In the genomic region with DNA sequence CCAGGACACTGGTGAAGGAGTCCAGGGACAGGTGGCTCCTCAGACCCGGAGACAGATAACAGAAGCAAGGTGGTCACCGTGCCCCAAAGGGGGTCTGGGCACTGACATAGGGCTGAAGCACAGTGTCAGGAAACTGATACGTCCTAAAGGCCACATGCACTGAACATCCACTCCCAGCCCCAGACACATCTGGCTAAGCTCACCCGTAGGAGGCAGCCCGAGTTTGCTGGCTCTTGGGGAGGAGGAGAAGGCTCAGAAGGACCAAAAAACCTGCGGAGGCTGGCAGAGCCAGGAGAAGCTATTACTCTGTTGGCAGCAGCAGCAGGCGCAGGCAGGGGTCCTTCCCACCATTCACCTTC, we compare ENCODE assay signal across 14 cellular contexts. TPM values are rescaled to one million over a fixed set of nuclear protein-coding genes. Genes with fewer than 3 reads are reported as not detected.
DNase-seq lines count a peak whose midpoint lies in the region; ATAC-seq and TF ChIP-seq lines count a peak whose summit lies in the region.
"Had no signal": no experiment of that assay in that cellular context is flagged by ENCODE, and none has a peak within 500 bp of the region (broad histone marks: within the 10 kb centered on the region; RNA-seq: fewer than 3 reads in every experiment).

No MANE protein-coding gene starts in this region.

- H3K14ac ChIP-seq in trophoblast cell (ENCODE audit: low read length): no peak overlapping the region

- DNase-seq in T-helper 2 cell treated with Interferon-gamma antibody and Interleukin-4, amounts not matched to agents 5 μg/mL and 100 μg/mL, for 36 hours (ENCODE audit: low spot score): no peak
- DNase-seq in T-helper 2 cell (no peak), NT2/D1 (ENCODE audit: low read depth, low spot score) (no peak), glutamatergic neuron (no peak), trophoblast cell (no peak), osteocyte (ENCODE audit: extremely low spot score, unreplicated experiment) (no peak)
- DNase-seq: activated naive CD4-positive, alpha-beta T cell; stimulated activated naive CD4-positive, alpha-beta T cell treated with Interleukin-2 at 50 U/mL for 16 hours; T-helper 9 cell had no signal

- no peaks in the 10 kb centered on the region for H3K79me1 ChIP-seq in trophoblast cell (ENCODE audit: low read length)

- no peak overlapping the region for H3K27ac ChIP-seq in trophoblast cell (ENCODE audit: low read depth, low read length)

- H3K4me1 Mint-ChIP-seq in T-helper 2 cell treated with Interferon-gamma antibody and Interleukin-4, amounts not matched to agents 5 μg/mL and 100 μg/mL, for 36 hours (ENCODE audit: low read depth): peaks cover 2% of the 10 kb centered on the region
- H3K4me1 Mint-ChIP-seq in glutamatergic neuron (ENCODE audit: low read depth, unreplicated experiment) (peaks cover 9% of the 10 kb centered on the region), osteocyte (ENCODE audit: unreplicated experiment) (peaks cover 4% of the 10 kb centered on the region)

- no peak for ATAC-seq in GM19397 (IDR thresholded peaks at IDR 0.05; ENCODE audit: unreplicated experiment)
- no peak for ATAC-seq in HG02678 (IDR thresholded peaks at IDR 0.05; ENCODE audit: unreplicated experiment)
- ATAC-seq: left colon had no signal

- H3K79me2 ChIP-seq in trophoblast cell (ENCODE audit: control insufficient read depth, insufficient read depth, low read length, poor library complexity): no peaks in the 10 kb centered on the region

- peak overlapping the region; percentile 86 for H3K9ac ChIP-seq in NT2/D1 (ENCODE audit: insufficient read length, low read depth)
- H3K9ac ChIP-seq in trophoblast cell (ENCODE audit: low read length): no peak overlapping the region

- H3K4me3 Mint-ChIP-seq in T-helper 2 cell treated with Interferon-gamma antibody and Interleukin-4, amounts not matched to agents 5 μg/mL and 100 μg/mL, for 36 hours: peak overlapping the region; percentile 18
- H3K4me3 Mint-ChIP-seq in glutamatergic neuron (ENCODE audit: unreplicated experiment) (peak overlapping the region; percentile 53), osteocyte (ENCODE audit: unreplicated experiment) (no peak overlapping the region)

- peaks cover 22% of the 10 kb centered on the region for H3K4me1 ChIP-seq in NT2/D1 (ENCODE audit: insufficient read depth, insufficient read length)
- H3K4me1 ChIP-seq in trophoblast cell (ENCODE audit: control insufficient read depth in 1 of 2, insufficient read depth in 2 of 2, low read length in 2 of 2): peaks cover 5 to 6% of the 10 kb centered on the region in 2 experiments

- no peaks in the 10 kb centered on the region for H3K36me3 Mint-ChIP-seq in T-helper 2 cell treated with Interferon-gamma antibody and Interleukin-4, amounts not matched to agents 5 μg/mL and 100 μg/mL, for 36 hours (ENCODE audit: low read depth)
- H3K36me3 Mint-ChIP-seq in glutamatergic neuron (ENCODE audit: unreplicated experiment) (no peaks in the 10 kb centered on the region), osteocyte (ENCODE audit: unreplicated experiment) (no peaks in the 10 kb centered on the region)

- H4K8ac ChIP-seq in trophoblast cell (ENCODE audit: low read depth, low read length): no peak overlapping the region

- peak overlapping the region; percentile 92 for H3K4me2 ChIP-seq in trophoblast cell (ENCODE audit: low read length)

- H4K91ac ChIP-seq in trophoblast cell (ENCODE audit: low read depth, low read length): no peak overlapping the region

- H3K9me3 Mint-ChIP-seq in T-helper 2 cell treated with Interferon-gamma antibody and Interleukin-4, amounts not matched to agents 5 μg/mL and 100 μg/mL, for 36 hours: no peaks in the 10 kb centered on the region
- H3K9me3 Mint-ChIP-seq in glutamatergic neuron (ENCODE audit: unreplicated experiment) (peaks cover 3% of the 10 kb centered on the region), osteocyte (ENCODE audit: unreplicated experiment) (no peaks in the 10 kb centered on the region)

- peak overlapping the region; percentile 62 for H3K4me3 ChIP-seq in NT2/D1 (ENCODE audit: insufficient read length, low read depth)
- no peak overlapping the region for H3K4me3 ChIP-seq in trophoblast cell (ENCODE audit: low read depth, low read length)

- H3K9me3 ChIP-seq in NT2/D1 (ENCODE audit: insufficient read depth, low read length) (no peaks in the 10 kb centered on the region), trophoblast cell (ENCODE audit: insufficient read depth, low read depth, low read length) (peaks cover 10% of the 10 kb centered on the region)

- no peak overlapping the region for H3K27ac Mint-ChIP-seq in T-helper 2 cell treated with Interferon-gamma antibody and Interleukin-4, amounts not matched to agents 5 μg/mL and 100 μg/mL, for 36 hours
- H3K27ac Mint-ChIP-seq in glutamatergic neuron (ENCODE audit: unreplicated experiment) (no peak overlapping the region), osteocyte (ENCODE audit: unreplicated experiment) (no peak overlapping the region)

- peaks cover 53% of the 10 kb centered on the region for H3K27me3 Mint-ChIP-seq in T-helper 2 cell treated with Interferon-gamma antibody and Interleukin-4, amounts not matched to agents 5 μg/mL and 100 μg/mL, for 36 hours (ENCODE audit: low read depth)
- peaks cover 11% of the 10 kb centered on the region for H3K27me3 Mint-ChIP-seq in glutamatergic neuron (ENCODE audit: unreplicated experiment)
- peaks cover 61% of the 10 kb centered on the region for H3K27me3 Mint-ChIP-seq in osteocyte (ENCODE audit: unreplicated experiment)

- H3K36me3 ChIP-seq in NT2/D1 (ENCODE audit: insufficient read depth, insufficient read length, low read length): no peaks in the 10 kb centered on the region
- no peaks in the 10 kb centered on the region for H3K36me3 ChIP-seq in trophoblast cell (ENCODE audit: control insufficient read depth in 1 of 2, insufficient read depth in 2 of 2, low read length in 2 of 2)

- H2AK5ac ChIP-seq in trophoblast cell (ENCODE audit: low read length): no peak overlapping the region

- H2AFZ ChIP-seq in trophoblast cell (ENCODE audit: insufficient read depth, low read length, poor library complexity): no peak overlapping the region

- TF ChIP-seq CTCF in glutamatergic neuron (IDR thresholded peaks at IDR 0.05; ENCODE audit: partially characterized antibody, unreplicated experiment) (no peak), osteocyte (IDR thresholded peaks at IDR 0.05) (no peak)

- peaks cover 42% of the 10 kb centered on the region for H3K27me3 ChIP-seq in NT2/D1 (ENCODE audit: insufficient read depth, insufficient read length)
- H3K27me3 ChIP-seq in trophoblast cell (ENCODE audit: insufficient read depth, low read length): peaks cover 34% of the 10 kb centered on the region

- H2BK5ac ChIP-seq in trophoblast cell (ENCODE audit: low read depth, low read length, poor library complexity): no peak overlapping the region

- no peak overlapping the region for H4K12ac ChIP-seq in trophoblast cell (ENCODE audit: low read depth, low read length)

- no peak overlapping the region for H3K4ac ChIP-seq in trophoblast cell (ENCODE audit: low read depth, low read length)

- no peak overlapping the region for H3K23ac ChIP-seq in trophoblast cell (ENCODE audit: low read length)

- H2BK12ac ChIP-seq in trophoblast cell (ENCODE audit: low read length): no peak overlapping the region

- no peak overlapping the region for H2BK120ac ChIP-seq in trophoblast cell (ENCODE audit: insufficient read depth, low read length, poor library complexity)

- no CpG with 5 or more reads among the region's 7 CpGs for WGBS in trophoblast cell (ENCODE audit: extremely low coverage, insufficient coverage, insufficient read length)

- no peak overlapping the region for H3K18ac ChIP-seq in trophoblast cell (ENCODE audit: low read length)

RNA-seq across cellular contexts. Expression of a gene that starts 1.2 kb away (rescaled TPM):
- total RNA-seq in glutamatergic neuron (ENCODE audit: unreplicated experiment) (5.0 TPM), osteocyte (0.13 and 0.27 TPM in 2 replicates)
- 0.22 and 0.26 TPM in 2 replicates for polyA plus RNA-seq in trophoblast cell (2013)
- total RNA-seq: epithelial cell of proximal tubule, LHCN-M2 had no signal
